In the genomic region with DNA sequence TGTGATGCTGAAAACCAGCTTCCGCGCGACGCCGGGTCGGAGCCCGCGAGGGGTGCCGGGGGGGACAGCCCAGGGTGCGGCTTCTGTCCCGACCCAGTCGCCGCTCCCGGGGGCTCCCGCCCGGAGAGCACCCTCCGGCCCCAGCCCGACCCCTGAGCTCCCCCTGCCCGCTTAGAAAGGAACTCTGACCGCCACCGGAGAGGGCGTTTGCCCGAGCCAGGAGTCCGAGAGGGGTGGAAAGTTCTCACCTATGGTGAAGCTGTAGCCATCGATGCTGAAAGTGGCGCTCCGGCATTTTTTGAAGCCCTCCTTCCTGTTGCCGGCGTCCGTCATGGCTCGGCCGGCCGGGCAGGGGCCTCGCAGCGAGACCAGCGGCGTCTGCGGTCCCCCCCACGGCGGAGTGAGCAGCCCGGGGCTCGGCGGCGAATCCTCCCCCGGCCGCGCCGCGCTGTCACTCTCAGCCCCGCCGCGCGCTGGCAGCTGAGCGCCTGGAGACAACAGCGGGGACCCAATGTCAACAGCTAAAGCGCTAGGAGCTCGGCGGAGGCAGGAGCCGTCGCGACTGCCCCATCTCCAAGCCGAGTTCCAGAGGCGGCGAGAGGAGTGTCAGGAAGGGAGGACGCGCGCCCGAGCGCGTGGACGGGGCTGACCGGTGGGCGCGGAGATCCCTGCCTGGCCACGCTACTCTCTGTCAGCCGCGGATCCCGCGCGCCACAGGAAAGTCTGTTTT, we compare ENCODE assay signal across 8 cellular contexts.
DNase-seq lines count a peak whose midpoint lies in the region; ATAC-seq, FAIRE-seq and TF ChIP-seq lines count a peak whose summit lies in the region.

No MANE protein-coding gene starts in this region.

- no peak for TF ChIP-seq POLR2A in GM12892 (IDR thresholded peaks at IDR 0.05; ENCODE audit: low read depth, low read length)

- peaks cover 86% of the 10 kb centered on the region for H3K27me3 Mint-ChIP-seq in osteocyte (ENCODE audit: unreplicated experiment)

- no peaks in the 10 kb centered on the region for H3K36me3 Mint-ChIP-seq in osteocyte (ENCODE audit: unreplicated experiment)

- H3K27ac ChIP-seq in foreskin keratinocyte = no peak overlapping the region

- no peak for FAIRE-seq in GM12892 (lab: Jason Lieb, UNC)

- no peak overlapping the region for H3K27ac Mint-ChIP-seq in osteocyte (ENCODE audit: unreplicated experiment)

- peaks cover 11% of the 10 kb centered on the region for H3K4me1 Mint-ChIP-seq in osteocyte (ENCODE audit: unreplicated experiment)

- H3K4me1 ChIP-seq in foreskin keratinocyte = no peaks in the 10 kb centered on the region

- peak; percentile 63 for ATAC-seq in foreskin keratinocyte

- TF ChIP-seq CTCF in foreskin keratinocyte (conservative IDR thresholded peaks at IDR 0.05) = no peak
- TF ChIP-seq CTCF in osteocyte (IDR thresholded peaks at IDR 0.05) = no peak

- DNase-seq in D341Med (ENCODE audit: low spot score) (peak; percentile 78), NCI-H510A (lab: John Stamatoyannopoulos, UW) (peak; percentile 7), foreskin keratinocyte (no peak), osteocyte (ENCODE audit: extremely low spot score, unreplicated experiment) (no peak), GM12892 (ENCODE audit: insufficient read length) (no peak), SHP77 (lab: John Stamatoyannopoulos, UW) (no peak), NCI-H2196 (lab: John Stamatoyannopoulos, UW; ENCODE audit: unreplicated experiment) (no peak)
- no peak for DNase-seq in activated naive CD4-positive, alpha-beta T cell treated with Interleukin-2 at 50 U/mL for 16 hours

- H3K27me3 ChIP-seq in foreskin keratinocyte = peaks cover 87% of the 10 kb centered on the region

- peak overlapping the region; percentile 80 for H3K4me3 Mint-ChIP-seq in osteocyte (ENCODE audit: unreplicated experiment)

- H3K9me3 Mint-ChIP-seq in osteocyte (ENCODE audit: unreplicated experiment) = no peaks in the 10 kb centered on the region

Comparison
In these comparisons a context has a peak if more than half of its experiments do, and no peak if none do; other contexts are left out.
1. DNase-seq: peak in D341Med (single experiment) and NCI-H510A (single experiment); none in foreskin keratinocyte (0 of 2), osteocyte (single experiment), GM12892 (single experiment), SHP77 (0 of 2), activated naive CD4-positive, alpha-beta T cell treated with Interleukin-2 at 50 U/mL for 16 hours (single experiment) and NCI-H2196 (single experiment).